In the genomic region with DNA sequence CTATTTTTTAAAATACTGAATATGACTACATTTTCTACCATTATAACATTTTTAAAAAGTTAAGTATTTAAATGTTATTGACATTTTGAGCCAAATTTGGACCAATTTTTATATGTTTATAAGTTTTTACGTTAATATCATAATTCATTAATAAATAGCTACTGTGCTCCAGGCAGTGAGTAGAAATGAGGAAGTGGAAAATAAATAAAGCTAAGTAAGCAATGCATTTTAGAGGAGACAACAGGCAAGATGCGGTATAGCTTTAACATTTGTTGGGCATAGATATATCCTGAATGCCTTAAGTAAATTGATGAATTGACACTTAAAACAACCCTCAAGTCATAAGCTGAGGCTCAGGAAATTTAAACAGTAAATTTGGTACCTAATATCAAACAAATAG, we compare ENCODE assay signal across 18 cellular contexts.
"Had no signal": no experiment of that assay in that cellular context is flagged by ENCODE, and none has a peak within 500 bp of the region (broad histone marks: within the 10 kb centered on the region; RNA-seq: fewer than 3 reads in every experiment).

No MANE protein-coding gene starts in this region.

- H3K36me3 ChIP-seq: ascending aorta, breast epithelium, heart right ventricle, lower lobe of right lung, right atrium auricular region, upper lobe of left lung had no signal

- H3K27ac Mint-ChIP-seq: nephron progenitor cell; progenitor cell of endocrine pancreas; stimulated activated naive CD8-positive, alpha-beta T cell treated with anti-CD3 and anti-CD28 coated beads, Interleukin-15, amount 100 ng/mL, for 72 hours had no signal

- H3K27ac ChIP-seq: ascending aorta, breast epithelium, heart right ventricle, lower lobe of right lung, right atrium auricular region, upper lobe of left lung had no signal

- H3K4me3 ChIP-seq: ascending aorta, breast epithelium, heart right ventricle, lower lobe of right lung, right atrium auricular region, upper lobe of left lung had no signal

- H3K4me1 Mint-ChIP-seq: stimulated activated naive CD8-positive, alpha-beta T cell treated with anti-CD3 and anti-CD28 coated beads, Interleukin-15, amount 100 ng/mL, for 72 hours had no signal

- H3K4me3 Mint-ChIP-seq: nephron progenitor cell; stimulated activated naive CD8-positive, alpha-beta T cell treated with anti-CD3 and anti-CD28 coated beads, Interleukin-15, amount 100 ng/mL, for 72 hours had no signal

- DNase-seq: activated CD4-positive, alpha-beta T cell treated with anti-CD3 and anti-CD28 coated beads, Interleukin-2, amount 50 U/mL, for 4 hours; activated CD4-positive, CD25-positive, alpha-beta regulatory T cell treated with anti-CD3 and anti-CD28 coated beads, Interleukin-2, amount 50 U/mL, for 72 hours; activated naive CD4-positive, alpha-beta T cell treated with Interleukin-2 at 50 U/mL for 16 hours; activated T-cell treated with anti-CD3 and anti-CD28 coated beads for 4 hours; cerebellar nuclear complex; effector memory CD4-positive, alpha-beta T cell; foreskin melanocyte; heart right ventricle; left colon; lower lobe of right lung; nephron progenitor cell; occipital lobe; stimulated activated naive CD8-positive, alpha-beta T cell treated with anti-CD3 and anti-CD28 coated beads, Interleukin-15, amount 100 ng/mL, for 72 hours; upper lobe of left lung had no signal

- H3K27me3 ChIP-seq: ascending aorta, breast epithelium, heart right ventricle, right atrium auricular region, upper lobe of left lung had no signal

- H3K9me3 ChIP-seq: ascending aorta, breast epithelium, heart right ventricle, lower lobe of right lung, right atrium auricular region, upper lobe of left lung had no signal

- H3K4me1 ChIP-seq: ascending aorta, breast epithelium, heart right ventricle, lower lobe of right lung, right atrium auricular region, upper lobe of left lung had no signal

- H3K27me3 Mint-ChIP-seq: progenitor cell of endocrine pancreas; stimulated activated naive CD8-positive, alpha-beta T cell treated with anti-CD3 and anti-CD28 coated beads, Interleukin-15, amount 100 ng/mL, for 72 hours had no signal

- H3K9me3 Mint-ChIP-seq: nephron progenitor cell had no signal

- ATAC-seq: heart right ventricle; left colon; lower lobe of right lung; stimulated activated naive CD8-positive, alpha-beta T cell treated with anti-CD3 and anti-CD28 coated beads, Interleukin-15, amount 100 ng/mL, for 72 hours had no signal
